In the genomic region with DNA sequence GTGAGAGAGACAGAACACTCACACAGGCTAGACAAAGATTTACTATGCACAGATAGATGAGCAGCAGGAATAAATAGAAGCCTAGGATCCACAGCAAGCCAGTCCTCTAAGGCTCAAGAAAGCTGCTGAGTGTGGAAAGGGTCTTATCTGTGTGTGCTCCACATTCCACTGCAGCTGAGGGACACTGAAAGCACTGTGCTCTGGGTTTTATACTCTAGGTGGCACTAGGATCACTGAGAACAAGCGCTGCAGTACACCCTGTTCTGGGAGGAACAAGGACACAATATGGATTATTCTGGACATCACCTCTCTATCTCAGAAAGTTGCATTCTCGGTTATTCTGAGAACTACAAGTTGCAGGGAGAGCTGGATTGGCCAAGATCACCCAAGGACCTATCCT, we compare ENCODE assay signal across 17 cellular contexts. TPM values are rescaled to one million over a fixed set of nuclear protein-coding genes. Genes with fewer than 3 reads are reported as not detected.
DNase-seq lines count a peak whose midpoint lies in the region; ATAC-seq and TF ChIP-seq lines count a peak whose summit lies in the region.
"Had no signal": no experiment of that assay in that cellular context is flagged by ENCODE, and none has a peak within 500 bp of the region (broad histone marks: within the 10 kb centered on the region; RNA-seq: fewer than 3 reads in every experiment).

No MANE protein-coding gene starts in this region.

- peak; percentile 50 for DNase-seq in activated CD4-positive, alpha-beta T cell treated with anti-CD3 and anti-CD28 coated beads, Interleukin-2, amount 10 ng/mL, durations not matched to agents 24 days and 14 days
- DNase-seq in activated CD4-positive, alpha-beta T cell treated with anti-CD3 and anti-CD28 coated beads for 36 hours: no peak
- DNase-seq in NB4 (ENCODE audit: low read depth) (peak; percentile 51), choroid plexus epithelial cell (ENCODE audit: low read depth) (no peak), progenitor cell of endocrine pancreas (ENCODE audit: low spot score, unreplicated experiment) (no peak), COLO829 (ENCODE audit: low spot score) (no peak), NCI-H2081 treated with DMSO at 0.1 percent for 48 hours (lab: John Stamatoyannopoulos, UW) (no peak)
- DNase-seq in central memory CD4-positive, alpha-beta T cell: no peak
- DNase-seq: activated CD4-positive, alpha-beta T cell treated with anti-CD3 and anti-CD28 coated beads, Interleukin-2, amount 50 U/mL, for 4 hours; adrenal gland; Calu3; cerebellar nuclear complex; NCI-H1105; NCI-H510A; posterior cingulate gyrus; stimulated activated CD4-positive, alpha-beta T cell treated with anti-CD3 and anti-CD28 coated beads, Interleukin-12 subunit alpha, Interleukin-12 subunit beta, amount 100 ng/mL, for 4 hours had no signal

- TF ChIP-seq POLR2A in NB4 (IDR thresholded peaks at IDR 0.05; ENCODE audit: extremely low read depth, insufficient read length): no peak

- H3K27me3 Mint-ChIP-seq in activated CD4-positive, alpha-beta T cell treated with anti-CD3 and anti-CD28 coated beads, Interleukin-2, amount 10 ng/mL, durations not matched to agents 24 days and 14 days: no peaks in the 10 kb centered on the region
- H3K27me3 Mint-ChIP-seq in activated CD4-positive, alpha-beta T cell treated with anti-CD3 and anti-CD28 coated beads for 36 hours: no peaks in the 10 kb centered on the region
- no peaks in the 10 kb centered on the region for H3K27me3 Mint-ChIP-seq in progenitor cell of endocrine pancreas

- H3K27ac Mint-ChIP-seq in activated CD4-positive, alpha-beta T cell treated with anti-CD3 and anti-CD28 coated beads, Interleukin-2, amount 10 ng/mL, durations not matched to agents 24 days and 14 days: no peak overlapping the region
- H3K27ac Mint-ChIP-seq in activated CD4-positive, alpha-beta T cell treated with anti-CD3 and anti-CD28 coated beads for 36 hours: no peak overlapping the region
- H3K27ac Mint-ChIP-seq in progenitor cell of endocrine pancreas: no peak overlapping the region
- H3K27ac Mint-ChIP-seq: T-helper 2 cell treated with Interferon-gamma antibody and Interleukin-4, amounts not matched to agents 5 μg/mL and 100 μg/mL, for 36 hours had no signal

- peak; percentile 24 for TF ChIP-seq CTCF in NB4 (IDR thresholded peaks at IDR 0.05; ENCODE audit: low read depth, low read length)
- TF ChIP-seq CTCF in choroid plexus epithelial cell (conservative IDR thresholded peaks at IDR 0.05; ENCODE audit: low read depth, low read length): peak; percentile 15
- peak; percentile 46 for TF ChIP-seq CTCF in progenitor cell of endocrine pancreas (IDR thresholded peaks at IDR 0.05; ENCODE audit: unreplicated experiment)

- H3K4me1 Mint-ChIP-seq in activated CD4-positive, alpha-beta T cell treated with anti-CD3 and anti-CD28 coated beads, Interleukin-2, amount 10 ng/mL, durations not matched to agents 24 days and 14 days: peaks cover 1% of the 10 kb centered on the region
- no peaks in the 10 kb centered on the region for H3K4me1 Mint-ChIP-seq in activated CD4-positive, alpha-beta T cell treated with anti-CD3 and anti-CD28 coated beads for 36 hours
- peaks cover 1% of the 10 kb centered on the region for H3K4me1 Mint-ChIP-seq in progenitor cell of endocrine pancreas (ENCODE audit: low read depth)

- POLR2A ChIA-PET in activated CD4-positive, alpha-beta T cell treated with anti-CD3 and anti-CD28 coated beads for 36 hours (lab: Charles Lee): no interaction called here

- CTCF ChIA-PET in activated CD4-positive, alpha-beta T cell treated with anti-CD3 and anti-CD28 coated beads for 36 hours (lab: Charles Lee): interaction anchor here (0.6 to 1.3 kb wide), 2 partner anchors 12 to 15 kb away, joined by 3 read pairs; no protein-coding TSS in a partner anchor

- intact Hi-C loops in activated CD4-positive, alpha-beta T cell treated with anti-CD3 and anti-CD28 coated beads, Interleukin-2, amount 10 ng/mL, durations not matched to agents 24 days and 14 days (cut with micrococcal nuclease): no loop called here
- intact Hi-C loops in activated CD4-positive, alpha-beta T cell treated with anti-CD3 and anti-CD28 coated beads for 36 hours (cut with DNase I, micrococcal nuclease): loop anchor here in 1 of 2 experiments (10.0 kb wide), 1 partner anchor 434 kb away; a partner anchor contains a TSS

- no peak overlapping the region for H3K4me3 Mint-ChIP-seq in activated CD4-positive, alpha-beta T cell treated with anti-CD3 and anti-CD28 coated beads, Interleukin-2, amount 10 ng/mL, durations not matched to agents 24 days and 14 days
- H3K4me3 Mint-ChIP-seq in activated CD4-positive, alpha-beta T cell treated with anti-CD3 and anti-CD28 coated beads for 36 hours: no peak overlapping the region
- no peak overlapping the region for H3K4me3 Mint-ChIP-seq in progenitor cell of endocrine pancreas (ENCODE audit: low read depth)
- H3K4me3 Mint-ChIP-seq: T-helper 2 cell treated with Interferon-gamma antibody and Interleukin-4, amounts not matched to agents 5 μg/mL and 100 μg/mL, for 36 hours had no signal

- H3K9me3 Mint-ChIP-seq in activated CD4-positive, alpha-beta T cell treated with anti-CD3 and anti-CD28 coated beads, Interleukin-2, amount 10 ng/mL, durations not matched to agents 24 days and 14 days: no peaks in the 10 kb centered on the region
- H3K9me3 Mint-ChIP-seq in activated CD4-positive, alpha-beta T cell treated with anti-CD3 and anti-CD28 coated beads for 36 hours (ENCODE audit: low read depth): no peaks in the 10 kb centered on the region
- no peaks in the 10 kb centered on the region for H3K9me3 Mint-ChIP-seq in progenitor cell of endocrine pancreas (ENCODE audit: low read depth)
- H3K9me3 Mint-ChIP-seq: T-helper 2 cell treated with Interferon-gamma antibody and Interleukin-4, amounts not matched to agents 5 μg/mL and 100 μg/mL, for 36 hours had no signal

- no peak overlapping the region for H3K4me3 ChIP-seq in NB4 (ENCODE audit: low read depth, low read length)
- no peak overlapping the region for H3K4me3 ChIP-seq in choroid plexus epithelial cell (ENCODE audit: low read depth, low read length)
- H3K4me3 ChIP-seq: adrenal gland had no signal

- no peak for ATAC-seq in activated CD4-positive, alpha-beta T cell treated with anti-CD3 and anti-CD28 coated beads for 36 hours

- H3K36me3 Mint-ChIP-seq in activated CD4-positive, alpha-beta T cell treated with anti-CD3 and anti-CD28 coated beads, Interleukin-2, amount 10 ng/mL, durations not matched to agents 24 days and 14 days (ENCODE audit: low read depth): no peaks in the 10 kb centered on the region
- H3K36me3 Mint-ChIP-seq in activated CD4-positive, alpha-beta T cell treated with anti-CD3 and anti-CD28 coated beads for 36 hours (ENCODE audit: low read depth): peaks cover 2% of the 10 kb centered on the region
- peaks cover 4% of the 10 kb centered on the region for H3K36me3 Mint-ChIP-seq in progenitor cell of endocrine pancreas (ENCODE audit: insufficient read depth)

RNA-seq across cellular contexts. Expression of a gene that starts 4.9 kb away (rescaled TPM):
- 16.1 and 20.0 TPM in 2 replicates for total RNA-seq in activated CD4-positive, alpha-beta T cell treated with anti-CD3 and anti-CD28 coated beads, Interleukin-2, amount 10 ng/mL, durations not matched to agents 24 days and 14 days
- 10 to 100 TPM; 18.1 to 20.8 TPM for total RNA-seq in activated CD4-positive, alpha-beta T cell treated with anti-CD3 and anti-CD28 coated beads for 36 hours
- total RNA-seq in progenitor cell of endocrine pancreas: 64.2 and 68.9 TPM in 2 replicates

Comparison
In these comparisons a context has a peak if more than half of its experiments do, and no peak if none do; other contexts are left out.
1. DNase-seq: peak in activated CD4-positive, alpha-beta T cell treated with anti-CD3 and anti-CD28 coated beads, Interleukin-2, amount 10 ng/mL, durations not matched to agents 24 days and 14 days (single experiment) and NB4 (single experiment); none in activated CD4-positive, alpha-beta T cell treated with anti-CD3 and anti-CD28 coated beads for 36 hours (single experiment), choroid plexus epithelial cell (single experiment), progenitor cell of endocrine pancreas (single experiment), central memory CD4-positive, alpha-beta T cell (single experiment), COLO829 (single experiment) and NCI-H2081 treated with DMSO at 0.1 percent for 48 hours (single experiment).
2. Peak in every context shown above with its lines, with median percentiles within 50 percentile points of each other: CTCF ChIP-seq.